Comparison of ENCODE assay signal across 15 cellular contexts in the genomic region with DNA sequence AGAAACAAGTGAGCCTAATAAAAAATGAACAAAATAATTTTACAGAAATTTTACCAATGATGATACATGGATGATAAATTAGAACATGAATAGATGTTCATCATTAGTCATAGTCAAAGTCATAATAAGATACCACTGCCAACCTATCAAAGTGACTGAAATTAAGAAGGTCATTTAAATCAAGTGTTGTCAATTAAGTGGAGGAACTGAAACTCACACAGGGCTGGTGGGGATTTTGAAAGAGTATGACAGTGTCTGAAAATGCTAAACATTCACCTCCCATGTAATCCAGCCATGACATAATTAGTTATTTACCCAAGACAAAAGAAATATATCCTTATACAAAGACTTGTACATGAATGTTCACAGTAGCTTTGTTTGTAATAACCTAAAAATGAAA.
A peak's percentile ranks its signal among the peaks of the same experiment; 100 is the strongest.
DNase-seq lines count a peak whose midpoint lies in the region; ATAC-seq lines count a peak whose summit lies in the region.
"Had no signal": no experiment of that assay in that cellular context is flagged by ENCODE, and none has a peak within 500 bp of the region (broad histone marks: within the 10 kb centered on the region; RNA-seq: fewer than 3 reads in every experiment).

No MANE protein-coding gene starts in this region.

- DNase-seq in memory B cell (ENCODE audit: low spot score in 2 of 2) (peak in 1 of 2 donors; percentile 14), globus pallidus (ENCODE audit: low spot score) (no peak), NCI-H2081 (lab: John Stamatoyannopoulos, UW) (no peak)
- DNase-seq: activated T-cell treated with anti-CD3 and anti-CD28 coated beads, Interleukin-2, amount 50 U/mL, for 4 hours; Caco-2; mesendoderm; NCI-H446 treated with DMSO at 0.1 percent for 48 hours; pancreas; stimulated activated naive CD4-positive, alpha-beta T cell had no signal

- H3K36me3 Mint-ChIP-seq in memory B cell: no peaks in the 10 kb centered on the region

- peaks cover 10% of the 10 kb centered on the region for H3K4me1 Mint-ChIP-seq in memory B cell

- peaks cover 5% of the 10 kb centered on the region for H3K9me3 Mint-ChIP-seq in memory B cell

- ATAC-seq in GM19035 (IDR thresholded peaks at IDR 0.05; ENCODE audit: unreplicated experiment) (peak; percentile 93), GM21737 (IDR thresholded peaks at IDR 0.05; ENCODE audit: unreplicated experiment) (peak; percentile 74), HG03159 (IDR thresholded peaks at IDR 0.05; ENCODE audit: unreplicated experiment) (peak; percentile 93), memory B cell (ENCODE audit: low read depth) (peak; percentile 97), GM18873 (IDR thresholded peaks at IDR 0.05; ENCODE audit: low FRiP score, unreplicated experiment) (no peak), GM19455 (IDR thresholded peaks at IDR 0.05; ENCODE audit: unreplicated experiment) (no peak)
- ATAC-seq: activated T-cell treated with anti-CD3 and anti-CD28 coated beads, Interleukin-2, amount 50 U/mL, for 4 hours; pancreas; Right ventricle myocardium inferior had no signal

- peaks cover 4% of the 10 kb centered on the region for H3K27me3 Mint-ChIP-seq in memory B cell

- H3K4me3 Mint-ChIP-seq in memory B cell: no peak overlapping the region
- H3K4me3 Mint-ChIP-seq: activated T-cell treated with anti-CD3 and anti-CD28 coated beads, Interleukin-2, amount 50 U/mL, for 4 hours had no signal

- peak overlapping the region; percentile 33 for H3K27ac Mint-ChIP-seq in memory B cell

Comparison
In these comparisons a context has a peak if more than half of its experiments do, and no peak if none do; other contexts are left out.
1. ATAC-seq: peak in GM19035 (single experiment), GM21737 (single experiment), HG03159 (single experiment) and memory B cell (single experiment); none in GM18873 (single experiment) and GM19455 (single experiment).